ENCODE assay signal across 31 cellular contexts in the genomic region with DNA sequence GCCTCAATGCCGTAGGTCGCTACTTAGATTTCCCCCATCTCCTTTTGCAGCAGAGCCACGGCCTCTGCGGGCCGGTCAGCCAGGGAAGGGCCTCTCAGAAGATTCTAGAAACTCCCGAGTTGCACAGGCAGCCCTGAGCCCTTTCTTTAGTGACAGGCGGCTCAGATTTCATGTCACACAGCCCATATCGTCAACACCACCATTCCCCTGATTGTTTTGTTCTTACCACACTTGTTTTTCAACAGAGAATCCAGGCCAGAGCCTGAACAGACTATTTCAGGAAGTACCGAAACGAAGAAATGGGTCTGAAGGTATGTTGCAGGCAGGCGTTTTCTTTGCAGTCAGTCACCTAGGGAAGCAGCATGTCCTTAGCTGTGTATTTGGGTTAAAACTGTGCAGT.
"Had no signal": no experiment of that assay in that cellular context is flagged by ENCODE, and none has a peak within 500 bp of the region (broad histone marks: within the 10 kb centered on the region; RNA-seq: fewer than 3 reads in every experiment).

No MANE protein-coding gene starts in this region.

- FAIRE-seq: pancreas, urothelium cell line had no signal

- H3K4me3 ChIP-seq: heart right ventricle, left ventricle myocardium inferior, lung, mucosa of descending colon, pancreas, right atrium auricular region, smooth muscle cell, tibial nerve had no signal

- H3K4me1 ChIP-seq: pancreas, right atrium auricular region, tibial nerve had no signal

- H3K27me3 Mint-ChIP-seq: activated CD4-positive, alpha-beta T cell treated with anti-CD3 and anti-CD28 coated beads for 36 hours; activated CD8-positive, alpha-beta memory T cell treated with anti-CD3 and anti-CD28 coated beads, Interleukin-2, amount 10 ng/mL, durations not matched to agents 7 days and 5 days; activated naive CD4-positive, alpha-beta T cell treated with anti-CD3 and anti-CD28 coated beads, Interleukin-2, amount 50 U/mL, for 24 hours; activated naive CD8-positive, alpha-beta T cell treated with anti-CD3 and anti-CD28 coated beads, Interleukin-2, amount 50 U/mL, for 24 hours; effector memory CD8-positive, alpha-beta T cell; natural killer cell treated with Interleukin-12 subunit alpha and Interleukin-12 subunit beta and Interleukin-15 and Interleukin-18, amount 100 ng/mL, for 72 hours; T-cell had no signal

- H3K27me3 ChIP-seq: heart right ventricle, pancreas, right atrium auricular region, tibial nerve had no signal

- H3K4me2 ChIP-seq: smooth muscle cell had no signal

- H3K9me3 Mint-ChIP-seq: activated naive CD4-positive, alpha-beta T cell treated with anti-CD3 and anti-CD28 coated beads, Interleukin-2, amount 50 U/mL, for 24 hours; activated naive CD8-positive, alpha-beta T cell treated with anti-CD3 and anti-CD28 coated beads, Interleukin-2, amount 50 U/mL, for 24 hours; activated T-helper 2 cell treated with anti-CD3 and anti-CD28 coated beads, Interferon-gamma antibody, Interleukin-2, Interleukin-4, amounts not matched to agents 10 μg/mL and 5 μg/mL and 100 μg/mL, durations not matched to agents 14 hours and 24 hours and 36 hours; effector memory CD8-positive, alpha-beta T cell; natural killer cell treated with Interleukin-12 subunit alpha and Interleukin-12 subunit beta and Interleukin-15 and Interleukin-18, amount 100 ng/mL, for 72 hours; T-cell; T-helper 2 cell treated with Interferon-gamma antibody and Interleukin-4, amounts not matched to agents 5 μg/mL and 100 μg/mL, for 36 hours had no signal

- H3K9me3 ChIP-seq: heart right ventricle, left ventricle myocardium inferior, mucosa of descending colon, pancreas, right atrium auricular region, tibial nerve had no signal

- H3K27ac ChIP-seq: heart right ventricle, left ventricle myocardium inferior, pancreas, right atrium auricular region had no signal

- ATAC-seq: activated CD4-positive, alpha-beta T cell treated with anti-CD3 and anti-CD28 coated beads for 36 hours; activated CD8-positive, alpha-beta memory T cell treated with anti-CD3 and anti-CD28 coated beads, Interleukin-2, amount 10 ng/mL, durations not matched to agents 7 days and 5 days; activated CD8-positive, alpha-beta T cell treated with anti-CD3 and anti-CD28 coated beads, Interleukin-2, amount 10 ng/mL, durations not matched to agents 7 days and 5 days; activated naive CD8-positive, alpha-beta T cell treated with anti-CD3 and anti-CD28 coated beads, Interleukin-2, amount 50 U/mL, for 24 hours; effector memory CD8-positive, alpha-beta T cell; esophagus mucosa; heart right ventricle; mucosa of descending colon; natural killer cell treated with Interleukin-12 subunit alpha and Interleukin-12 subunit beta and Interleukin-15 and Interleukin-18, amount 100 ng/mL, for 72 hours; pancreas; T-cell had no signal

- H3K27ac Mint-ChIP-seq: activated CD4-positive, alpha-beta T cell treated with anti-CD3 and anti-CD28 coated beads for 36 hours; activated CD8-positive, alpha-beta memory T cell treated with anti-CD3 and anti-CD28 coated beads, Interleukin-2, amount 10 ng/mL, durations not matched to agents 7 days and 5 days; activated CD8-positive, alpha-beta T cell treated with anti-CD3 and anti-CD28 coated beads, Interleukin-2, amount 10 ng/mL, durations not matched to agents 7 days and 5 days; activated naive CD4-positive, alpha-beta T cell treated with anti-CD3 and anti-CD28 coated beads, Interleukin-2, amount 50 U/mL, for 24 hours; activated naive CD8-positive, alpha-beta T cell treated with anti-CD3 and anti-CD28 coated beads, Interleukin-2, amount 50 U/mL, for 24 hours; activated T-helper 2 cell treated with anti-CD3 and anti-CD28 coated beads, Interferon-gamma antibody, Interleukin-2, Interleukin-4, amounts not matched to agents 10 μg/mL and 5 μg/mL and 100 μg/mL, durations not matched to agents 14 hours and 24 hours and 36 hours; effector memory CD8-positive, alpha-beta T cell; natural killer cell treated with Interleukin-12 subunit alpha and Interleukin-12 subunit beta and Interleukin-15 and Interleukin-18, amount 100 ng/mL, for 72 hours; T-cell; T-helper 2 cell treated with Interferon-gamma antibody and Interleukin-4, amounts not matched to agents 5 μg/mL and 100 μg/mL, for 36 hours had no signal

- H3K4me3 Mint-ChIP-seq: activated CD4-positive, alpha-beta T cell treated with anti-CD3 and anti-CD28 coated beads for 36 hours; activated CD8-positive, alpha-beta memory T cell treated with anti-CD3 and anti-CD28 coated beads, Interleukin-2, amount 10 ng/mL, durations not matched to agents 7 days and 5 days; activated CD8-positive, alpha-beta T cell treated with anti-CD3 and anti-CD28 coated beads, Interleukin-2, amount 10 ng/mL, durations not matched to agents 7 days and 5 days; activated naive CD4-positive, alpha-beta T cell treated with anti-CD3 and anti-CD28 coated beads, Interleukin-2, amount 50 U/mL, for 24 hours; activated naive CD8-positive, alpha-beta T cell treated with anti-CD3 and anti-CD28 coated beads, Interleukin-2, amount 50 U/mL, for 24 hours; effector memory CD8-positive, alpha-beta T cell; natural killer cell treated with Interleukin-12 subunit alpha and Interleukin-12 subunit beta and Interleukin-15 and Interleukin-18, amount 100 ng/mL, for 72 hours; T-cell; T-helper 2 cell treated with Interferon-gamma antibody and Interleukin-4, amounts not matched to agents 5 μg/mL and 100 μg/mL, for 36 hours had no signal

- H3K4me1 Mint-ChIP-seq: activated CD4-positive, alpha-beta T cell treated with anti-CD3 and anti-CD28 coated beads for 36 hours; activated CD8-positive, alpha-beta memory T cell treated with anti-CD3 and anti-CD28 coated beads, Interleukin-2, amount 10 ng/mL, durations not matched to agents 7 days and 5 days; activated naive CD4-positive, alpha-beta T cell treated with anti-CD3 and anti-CD28 coated beads, Interleukin-2, amount 50 U/mL, for 24 hours; activated naive CD8-positive, alpha-beta T cell treated with anti-CD3 and anti-CD28 coated beads, Interleukin-2, amount 50 U/mL, for 24 hours; T-cell had no signal

- DNase-seq: activated CD4-positive, alpha-beta T cell treated with anti-CD3 and anti-CD28 coated beads for 36 hours; activated CD4-positive, CD25-positive, alpha-beta regulatory T cell; activated CD8-positive, alpha-beta memory T cell treated with anti-CD3 and anti-CD28 coated beads, Interleukin-2, amount 10 ng/mL, durations not matched to agents 7 days and 5 days; activated CD8-positive, alpha-beta T cell treated with anti-CD3 and anti-CD28 coated beads, Interleukin-2, amount 10 ng/mL, durations not matched to agents 7 days and 5 days; activated naive CD8-positive, alpha-beta T cell treated with anti-CD3 and anti-CD28 coated beads, Interleukin-2, amount 50 U/mL, for 24 hours; activated T-cell treated with anti-CD3 and anti-CD28 coated beads, Interleukin-2, amount 50 U/mL, for 48 hours; amygdala; cerebellar nuclear complex; cortex of kidney; effector memory CD8-positive, alpha-beta T cell; foreskin fibroblast; heart right ventricle; left ventricle myocardium inferior; mesendoderm; mucosa of descending colon; nucleus accumbens; pancreas; stimulated activated CD4-positive, alpha-beta T cell treated with anti-CD3 and anti-CD28 coated beads, Interleukin-15, amount 100 ng/mL, for 24 hours; stimulated activated CD4-positive, alpha-beta T cell treated with anti-CD3 and anti-CD28 coated beads, Interleukin-2, amount 100 ng/mL, for 24 hours; stimulated activated naive CD4-positive, alpha-beta T cell treated with Interleukin-2 at 50 U/mL for 16 hours; T-cell had no signal

- H3K36me3 Mint-ChIP-seq: activated CD8-positive, alpha-beta memory T cell treated with anti-CD3 and anti-CD28 coated beads, Interleukin-2, amount 10 ng/mL, durations not matched to agents 7 days and 5 days had no signal
